Comparison of ENCODE assay signal across 9 cellular contexts in the genomic region with DNA sequence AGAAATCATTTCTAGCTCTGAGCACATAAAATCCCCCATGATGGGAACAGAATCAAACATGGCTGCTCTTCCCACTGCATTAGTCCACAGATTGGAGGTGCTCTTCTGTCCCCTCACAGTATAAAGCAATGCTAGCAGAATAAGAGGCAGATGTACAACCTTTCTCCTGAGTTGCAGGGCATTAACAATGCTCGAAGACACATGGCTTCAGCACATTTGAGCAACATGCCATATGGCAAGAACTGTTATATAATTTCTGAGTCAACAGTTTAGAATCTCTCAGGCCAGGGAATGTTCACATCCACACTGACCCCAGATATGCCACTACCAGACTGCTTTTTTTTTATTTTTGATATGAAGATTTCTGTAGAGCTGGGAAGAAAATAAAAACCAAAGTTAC.
DNase-seq lines count a peak whose midpoint lies in the region; ATAC-seq and TF ChIP-seq lines count a peak whose summit lies in the region.
"Had no signal": no experiment of that assay in that cellular context is flagged by ENCODE, and none has a peak within 500 bp of the region (broad histone marks: within the 10 kb centered on the region; RNA-seq: fewer than 3 reads in every experiment).

No MANE protein-coding gene starts in this region.

- no peak overlapping the region for H3K23ac ChIP-seq in IMR-90 (ENCODE audit: low read depth, low read length)

- no peak overlapping the region for H2AFZ ChIP-seq in IMR-90 (replicated peaks; ENCODE audit: low read length, poor library complexity)

- no peak for TF ChIP-seq POLR2A in IMR-90 (IDR thresholded peaks at IDR 0.05; ENCODE audit: low read depth, low read length)
- no peak for TF ChIP-seq POLR2A in suprapubic skin (IDR thresholded peaks at IDR 0.05)

- no peaks in the 10 kb centered on the region for H3K4me1 Mint-ChIP-seq in activated T-cell treated with anti-CD3 and anti-CD28 coated beads, Interleukin-2, amount 50 U/mL, for 4 hours (ENCODE audit: low read depth)

- peak overlapping the region; percentile 35; the same call in 1 of the 2 replicates for H3K4me2 ChIP-seq in IMR-90 (ENCODE audit: low read depth, low read length)

- CTCF ChIA-PET in IMR-90 (lab: Yijun Ruan, JAX): interaction anchor here (0.6 kb wide), 1 partner anchor 11 kb away, joined by 3 read pairs; no protein-coding TSS in a partner anchor

- peak; percentile 31; the same call in 1 of the 2 replicates for ATAC-seq in IMR-90 (ENCODE audit: low read depth)
- peak; percentile 35 for ATAC-seq in left ventricle myocardium superior
- ATAC-seq in HG03196 (IDR thresholded peaks at IDR 0.05; ENCODE audit: unreplicated experiment): no peak
- no peak for ATAC-seq in activated T-cell treated with anti-CD3 and anti-CD28 coated beads, Interleukin-2, amount 50 U/mL, for 4 hours
- ATAC-seq in HG03460 (IDR thresholded peaks at IDR 0.05; ENCODE audit: unreplicated experiment): no peak

- intact Hi-C loops in IMR-90 (cut with micrococcal nuclease) (loop anchor here (5.0 kb wide), 2 partner anchors 39 to 119 kb away; partner anchors contain the start of gene KIF13A), left ventricle myocardium superior (cut with micrococcal nuclease) (loop anchor here (10.0 kb wide), 1 partner anchor 47 kb away; no protein-coding TSS in a partner anchor)

- H3K9me3 Mint-ChIP-seq in activated T-cell treated with anti-CD3 and anti-CD28 coated beads, Interleukin-2, amount 50 U/mL, for 4 hours: no peaks in the 10 kb centered on the region

- H3K27me3 Mint-ChIP-seq in activated T-cell treated with anti-CD3 and anti-CD28 coated beads, Interleukin-2, amount 50 U/mL, for 4 hours (ENCODE audit: low read depth): peaks cover 13% of the 10 kb centered on the region

- no peak overlapping the region for H4K91ac ChIP-seq in IMR-90 (ENCODE audit: insufficient read depth, low read depth, low read length)

- no peaks in the 10 kb centered on the region for H3K36me3 Mint-ChIP-seq in activated T-cell treated with anti-CD3 and anti-CD28 coated beads, Interleukin-2, amount 50 U/mL, for 4 hours (ENCODE audit: insufficient read depth)

- TF ChIP-seq CTCF in IMR-90 (conservative IDR thresholded peaks at IDR 0.05; ENCODE audit: low read depth, low read length): no peak
- TF ChIP-seq CTCF in suprapubic skin (IDR thresholded peaks at IDR 0.05): no peak

- H3K79me1 ChIP-seq in IMR-90 (ENCODE audit: low read depth in 1 of 2, low read length in 2 of 2): peaks cover 21 to 55% of the 10 kb centered on the region in 2 experiments

- DNase-seq in IMR-90 (peak; percentile 81), astrocyte of the hippocampus (ENCODE audit: low read depth, low spot score) (peak; percentile 71), left ventricle myocardium superior (no peak), suprapubic skin (ENCODE audit: low spot score in 2 of 2) (no peak), COLO668 (lab: John Stamatoyannopoulos, UW; ENCODE audit: unreplicated experiment) (no peak)
- no peak for DNase-seq in activated T-cell treated with anti-CD3 and anti-CD28 coated beads, Interleukin-2, amount 50 U/mL, for 4 hours

- no peak overlapping the region for H3K9ac ChIP-seq in IMR-90 (ENCODE audit: low read depth, low read length)

- WGBS in IMR-90 (ENCODE audit: extremely low coverage in 2 of 2, insufficient read length in 1 of 2), 2 experiments: no CpG with 5 or more reads among the region's 1 CpG
- WGBS in suprapubic skin: 25% methylated on average over 1 of the region's 1 CpG

- dilution Hi-C loops in IMR-90 (cut with HindIII; ENCODE audit: low sequenced_read_pairs, unreplicated experiment): no loop called here

- H3K9me3 ChIP-seq in IMR-90 (ENCODE audit: control insufficient read depth, insufficient read depth, low read length) (no peaks in the 10 kb centered on the region), suprapubic skin (no peaks in the 10 kb centered on the region)

- H4K20me1 ChIP-seq in IMR-90 (ENCODE audit: insufficient read depth, low read length): peaks cover 16% of the 10 kb centered on the region

- H3K14ac ChIP-seq in IMR-90 (replicated peaks; ENCODE audit: low read depth, low read length): no peak overlapping the region

- peak overlapping the region; percentile 18; the same call in 1 of the 2 replicates for H2AK5ac ChIP-seq in IMR-90 (ENCODE audit: low read depth, low read length)

- H3K27ac ChIP-seq in IMR-90 (ENCODE audit: insufficient read depth, low read length) (no peak overlapping the region), suprapubic skin (peak overlapping the region; percentile 14)
- H3K27ac ChIP-seq: HL-60 had no signal

- TF ChIP-seq EP300 in suprapubic skin (IDR thresholded peaks at IDR 0.05): no peak

- H3K4me1 ChIP-seq in IMR-90 (ENCODE audit: control insufficient read depth, insufficient read depth, low read length): peaks cover 20% of the 10 kb centered on the region
- H3K4me1 ChIP-seq in suprapubic skin: peaks cover 91% of the 10 kb centered on the region

- H2BK20ac ChIP-seq in IMR-90 (ENCODE audit: low read depth, low read length): 0 out of 2 replicates have a peak overlapping the region, but pooled peaks have one; percentile 13

- peak overlapping the region; percentile 30 for H2BK5ac ChIP-seq in IMR-90 (ENCODE audit: low read depth, low read length, poor library complexity, severe bottlenecking)

- no peak overlapping the region for H4K5ac ChIP-seq in IMR-90 (ENCODE audit: low read depth, low read length)

- H3K27me3 ChIP-seq in IMR-90 (ENCODE audit: control insufficient read depth, insufficient read depth, low read length) (no peaks in the 10 kb centered on the region), suprapubic skin (no peaks in the 10 kb centered on the region)

- peak overlapping the region; percentile 14; the same call in 1 of the 2 replicates for H3K4ac ChIP-seq in IMR-90 (ENCODE audit: low read depth, low read length)

- no peaks in the 10 kb centered on the region for H3K36me3 ChIP-seq in IMR-90 (ENCODE audit: control insufficient read depth, insufficient read depth, low read length)
- no peaks in the 10 kb centered on the region for H3K36me3 ChIP-seq in suprapubic skin

- no peak overlapping the region for H3K56ac ChIP-seq in IMR-90 (ENCODE audit: extremely low read depth, insufficient read depth, low read length)

- peaks cover 17% of the 10 kb centered on the region for H3K9me1 ChIP-seq in IMR-90 (ENCODE audit: insufficient read depth, low read length)

- no peak overlapping the region for H3K4me3 Mint-ChIP-seq in activated T-cell treated with anti-CD3 and anti-CD28 coated beads, Interleukin-2, amount 50 U/mL, for 4 hours

- TF ChIP-seq RAD21 in IMR-90 (IDR thresholded peaks at IDR 0.05; ENCODE audit: low read length): no peak

- no peak overlapping the region for H4K8ac ChIP-seq in IMR-90 (ENCODE audit: low read depth in 2 of 2, low read length in 2 of 2)

- no peak overlapping the region for H2AK9ac ChIP-seq in IMR-90 (replicated peaks; ENCODE audit: low read depth, low read length, poor library complexity)

- no TSS peak for BruUV-seq in IMR-90 (replicated peaks; lab: Mats Ljungman, UMichigan)

- H3K18ac ChIP-seq in IMR-90 (ENCODE audit: low read depth, low read length): no peak overlapping the region

- no peak overlapping the region for H2BK120ac ChIP-seq in IMR-90 (ENCODE audit: low read depth, low read length)

- no peak overlapping the region for H2BK15ac ChIP-seq in IMR-90 (ENCODE audit: low read depth, low read length)

- in situ Hi-C loops in IMR-90 (cut with MboI; ENCODE audit: low sequenced_read_pairs): loop anchor here (10.0 kb wide), 1 partner anchor 117 kb away; the partner anchor contains the start of gene KIF13A

- POLR2A ChIA-PET in IMR-90 (lab: Charles Lee; ENCODE audit: unreplicated experiment): no interaction called here

- no peak overlapping the region for H3K4me3 ChIP-seq in IMR-90 (ENCODE audit: insufficient read depth, low read depth, low read length)
- no peak overlapping the region for H3K4me3 ChIP-seq in suprapubic skin

TF ChIP-seq in IMR-90, 13 proteins besides CTCF, POLR2A, EP300 and RAD21:
- TF ChIP-seq MAFK (IDR thresholded peaks at IDR 0.05; ENCODE audit: low read depth, low read length): no peak; the same call in 1 of the 2 replicates
- TF ChIP-seq CEBPB (IDR thresholded peaks at IDR 0.05; ENCODE audit: low read depth, low read length): no peak
- no peak for TF ChIP-seq MAZ (IDR thresholded peaks at IDR 0.05; ENCODE audit: borderline replicate concordance, low read depth, low read length)
- TF ChIP-seq SMC3 (IDR thresholded peaks at IDR 0.05; ENCODE audit: low read depth, low read length): no peak
- TF ChIP-seq, protein P1, sequence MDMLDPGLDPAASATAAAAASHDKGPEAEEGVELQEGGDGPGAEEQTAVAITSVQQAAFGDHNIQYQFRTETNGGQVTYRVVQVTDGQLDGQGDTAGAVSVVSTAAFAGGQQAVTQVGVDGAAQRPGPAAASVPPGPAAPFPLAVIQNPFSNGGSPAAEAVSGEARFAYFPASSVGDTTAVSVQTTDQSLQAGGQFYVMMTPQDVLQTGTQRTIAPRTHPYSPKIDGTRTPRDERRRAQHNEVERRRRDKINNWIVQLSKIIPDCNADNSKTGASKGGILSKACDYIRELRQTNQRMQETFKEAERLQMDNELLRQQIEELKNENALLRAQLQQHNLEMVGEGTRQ (IDR thresholded peaks at IDR 0.05; ENCODE audit: low read depth, low read length): no peak
- TF ChIP-seq ELK1 (IDR thresholded peaks at IDR 0.05; ENCODE audit: borderline replicate concordance, low read depth, low read length): no peak
- no peak for TF ChIP-seq RCOR1 (IDR thresholded peaks at IDR 0.05; ENCODE audit: insufficient replicate concordance, low read length)
- no peak for TF ChIP-seq NFE2L2 (IDR thresholded peaks at IDR 0.05; ENCODE audit: low read depth, low read length)
- TF ChIP-seq FOS (IDR thresholded peaks at IDR 0.05; ENCODE audit: low read depth, low read length): no peak; the same call in 1 of the 2 replicates
- TF ChIP-seq MXI1 (IDR thresholded peaks at IDR 0.05; ENCODE audit: borderline replicate concordance, low read depth, low read length): no peak
- no peak for TF ChIP-seq CHD1 (IDR thresholded peaks at IDR 0.05; ENCODE audit: low read depth, low read length)
- no peak for TF ChIP-seq BHLHE40 (IDR thresholded peaks at IDR 0.05; ENCODE audit: low read depth, low read length)
- no peak for TF ChIP-seq RFX5 (IDR thresholded peaks at IDR 0.05; ENCODE audit: low read depth, low read length)
TF ChIP-seq in IMR-90: peak in this region for 0.

Comparison
In these comparisons a context has a peak if more than half of its experiments do, and no peak if none do; other contexts are left out.
1. ATAC-seq: peak in IMR-90 (single experiment) and left ventricle myocardium superior (single experiment); none in HG03196 (single experiment), activated T-cell treated with anti-CD3 and anti-CD28 coated beads, Interleukin-2, amount 50 U/mL, for 4 hours (0 of 2) and HG03460 (single experiment).
2. DNase-seq: peak in IMR-90 (single experiment) and astrocyte of the hippocampus (single experiment); none in left ventricle myocardium superior (single experiment), suprapubic skin (0 of 2), activated T-cell treated with anti-CD3 and anti-CD28 coated beads, Interleukin-2, amount 50 U/mL, for 4 hours (single experiment) and COLO668 (single experiment).